Comparison of ENCODE assay signal across 28 cellular contexts in genomic region chr7:53437336-53437735, GRCh38.
"Had no signal": no experiment of that assay in that cellular context is flagged by ENCODE, and none has a peak within 500 bp of the region (broad histone marks: within the 10 kb centered on the region; RNA-seq: fewer than 3 reads in every experiment).

No MANE protein-coding gene starts in this region.

- H3K27me3 ChIP-seq: gastrocnemius medialis, hepatocyte, pancreas, upper lobe of left lung, vagina had no signal

- H3K4me1 ChIP-seq: gastrocnemius medialis, pancreas, prostate gland, upper lobe of left lung, vagina had no signal

- H3K9me3 ChIP-seq: gastrocnemius medialis, pancreas, prostate gland, upper lobe of left lung, vagina had no signal

- H3K79me2 ChIP-seq: hepatocyte had no signal

- H2AFZ ChIP-seq: hepatocyte had no signal

- H3K4me2 ChIP-seq: hepatocyte, smooth muscle cell had no signal

- DNase-seq: activated CD4-positive, alpha-beta memory T cell treated with anti-CD3 and anti-CD28 coated beads for 36 hours; activated CD4-positive, alpha-beta T cell treated with anti-CD3 and anti-CD28 coated beads, Interleukin-2, amount 10 ng/mL, durations not matched to agents 24 days and 14 days; activated CD4-positive, CD25-positive, alpha-beta regulatory T cell treated with anti-CD3 and anti-CD28 coated beads, Interleukin-2, amount 50 U/mL, for 72 hours; activated CD8-positive, alpha-beta memory T cell treated with anti-CD3 and anti-CD28 coated beads, Interleukin-2, amount 50 U/mL, for 4 hours; activated effector memory CD4-positive, alpha-beta T cell treated with anti-CD3 and anti-CD28 coated beads, Interleukin-2, amount 50 U/mL, for 16 hours; activated naive CD4-positive, alpha-beta T cell treated with anti-CD3 and anti-CD28 coated beads for 36 hours; activated T-cell treated with anti-CD3 and anti-CD28 coated beads, Interleukin-2, amount 50 U/mL, for 1 hour; dermis blood vessel endothelial cell; effector CD4-positive, alpha-beta T cell; erythroblast; gastrocnemius medialis; naive thymus-derived CD8-positive, alpha-beta T cell; nucleus accumbens; pancreas; stimulated activated CD4-positive, alpha-beta T cell treated with anti-CD3 and anti-CD28 coated beads, Interleukin-1b, Interleukin-23, amount 100 ng/mL, for 48 hours; stimulated activated CD4-positive, alpha-beta T cell treated with anti-CD3 and anti-CD28 coated beads, Interleukin-4, amount 100 ng/mL, for 4 hours; stimulated activated CD8-positive, alpha-beta memory T cell treated with anti-CD3 and anti-CD28 coated beads, Interleukin-4, amount 100 ng/mL, for 48 hours; stimulated activated naive CD8-positive, alpha-beta T cell treated with anti-CD3 and anti-CD28 coated beads, Interleukin-15, amount 100 ng/mL, for 72 hours; substantia nigra; T-helper 9 cell; upper lobe of left lung had no signal

- FAIRE-seq: colon, endometrium, keratinocyte, pancreas had no signal

- H3K27ac ChIP-seq: gastrocnemius medialis, hepatocyte, pancreas, prostate gland, upper lobe of left lung, vagina had no signal

- H3K36me3 ChIP-seq: gastrocnemius medialis, pancreas, prostate gland, upper lobe of left lung, vagina had no signal

- H3K4me3 ChIP-seq: gastrocnemius medialis, hepatocyte, pancreas, prostate gland, smooth muscle cell, upper lobe of left lung, vagina had no signal
